In the genomic region with DNA sequence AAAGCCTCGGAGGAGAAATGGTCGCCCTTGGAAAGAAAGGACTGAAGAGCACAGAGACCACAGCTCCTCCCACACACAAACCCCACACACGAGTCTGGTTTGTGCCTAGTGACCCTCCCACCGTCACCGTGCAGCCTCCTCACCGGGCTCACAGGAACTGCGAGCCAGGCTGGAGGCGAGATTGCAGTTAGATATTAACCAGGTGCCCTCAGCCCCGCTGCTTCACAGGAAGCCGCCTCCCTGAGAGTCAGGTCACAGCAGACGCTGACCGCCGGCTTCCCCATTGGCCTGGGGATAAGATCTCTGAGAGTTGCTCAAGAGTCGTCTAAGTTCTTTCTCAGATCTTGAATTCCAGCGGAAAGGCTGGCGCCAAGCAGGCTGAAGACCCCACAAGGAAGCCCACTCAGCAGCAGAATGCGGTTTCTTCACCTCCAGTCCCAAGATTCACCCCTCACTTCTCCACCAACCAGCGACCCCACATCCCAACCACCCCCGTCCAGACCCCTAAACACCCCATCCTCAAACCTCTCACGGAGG, we compare ENCODE assay signal across 8 cellular contexts. TPM values are rescaled to one million over a fixed set of nuclear protein-coding genes. Genes with fewer than 3 reads are reported as not detected.
DNase-seq lines count a peak whose midpoint lies in the region; ATAC-seq and TF ChIP-seq lines count a peak whose summit lies in the region.

No MANE protein-coding gene starts in this region.

- H3K4me1 ChIP-seq in OCI-LY3 (ENCODE audit: low read length) = peaks cover 11% of the 10 kb centered on the region
- peaks cover 17 to 24% of the 10 kb centered on the region in 2 donors for H3K4me1 ChIP-seq in naive thymus-derived CD4-positive, alpha-beta T cell (ENCODE audit: control insufficient read depth in 2 of 2, insufficient read depth in 2 of 2, low read length in 2 of 2)
- H3K4me1 ChIP-seq in subcutaneous abdominal adipose tissue (ENCODE audit: control insufficient read depth in 5 of 5, insufficient read depth in 5 of 5, low read length in 5 of 5) = peaks cover 6 to 29% (median 18%) of the 10 kb centered on the region in 5 donors

- peak; percentile 70 for DNase-seq in NK-92 treated with Interleukin-12 subunit alpha and Interleukin-12 subunit beta, amount 100 ng/mL, for 24 hours (lab: John Stamatoyannopoulos, UW)
- DNase-seq in NK-92 (lab: John Stamatoyannopoulos, UW; ENCODE audit: unreplicated experiment) = no peak
- peak; percentile 52 to 53 for DNase-seq in activated T-cell treated with anti-CD3 and anti-CD28 coated beads, Interleukin-2, amount 50 U/mL, for 48 hours
- peak; percentile 57 for DNase-seq in fibroblast of mammary gland (ENCODE audit: low read depth)
- peak in 8 of 9 donors; percentile 18 to 61 (median 24) for DNase-seq in naive thymus-derived CD4-positive, alpha-beta T cell

- peak overlapping the region; percentile 89 to 99 (median 98) for H3K4me3 Mint-ChIP-seq in naive thymus-derived CD4-positive, alpha-beta T cell

- H3K27ac ChIP-seq in OCI-LY3 (ENCODE audit: low read length) (peak overlapping the region; percentile 46), subcutaneous abdominal adipose tissue (ENCODE audit: low read depth, low read length) (peak overlapping the region; percentile 94)
- H3K27ac ChIP-seq in naive thymus-derived CD4-positive, alpha-beta T cell (ENCODE audit: low read depth, low read length) = peak overlapping the region; percentile 90

- peaks cover 36% of the 10 kb centered on the region for H3K79me2 ChIP-seq in OCI-LY3 (ENCODE audit: low read length)

- H4K20me1 ChIP-seq in OCI-LY3 (ENCODE audit: insufficient read depth, low read length) = peaks cover 6% of the 10 kb centered on the region; the same call in 1 of the 2 replicates

- POLR2A ChIA-PET in naive thymus-derived CD4-positive, alpha-beta T cell (lab: Charles Lee) = interaction anchor here (1.4 to 11.1 kb wide), 3 partner anchors 16 to 131 kb away, joined by 10 to 164 read pairs (median 10); a partner anchor contains a TSS

- H3K9me3 ChIP-seq in OCI-LY3 (ENCODE audit: insufficient read depth, low read length) = no peaks in the 10 kb centered on the region
- no peaks in the 10 kb centered on the region for H3K9me3 ChIP-seq in naive thymus-derived CD4-positive, alpha-beta T cell (ENCODE audit: control insufficient read depth in 2 of 3, low read length in 3 of 3)
- H3K9me3 ChIP-seq in subcutaneous abdominal adipose tissue (ENCODE audit: control insufficient read depth in 5 of 5, low read length in 5 of 5) = no peaks in the 10 kb centered on the region

- intact Hi-C loops in naive thymus-derived CD4-positive, alpha-beta T cell (cut with micrococcal nuclease) = loop anchor here (1.0 to 10.0 kb wide), 14 partner anchors 15 to 873 kb away; a partner anchor contains a TSS

- no peaks in the 10 kb centered on the region for H3K27me3 Mint-ChIP-seq in naive thymus-derived CD4-positive, alpha-beta T cell

- peak overlapping the region; percentile 79 for H3K9ac ChIP-seq in OCI-LY3 (ENCODE audit: low read length)
- H3K9ac ChIP-seq in subcutaneous abdominal adipose tissue (ENCODE audit: low read length in 5 of 5) = peak overlapping the region; percentile 82 to 96 (median 92)

- peaks cover 0 to 31% (median 0%) of the 10 kb centered on the region in 11 donors for H3K9me3 Mint-ChIP-seq in naive thymus-derived CD4-positive, alpha-beta T cell

- peak overlapping the region; percentile 90 for H3K4me2 ChIP-seq in OCI-LY3 (ENCODE audit: low read length)

- CTCF ChIA-PET in naive thymus-derived CD4-positive, alpha-beta T cell (lab: Charles Lee) = no interaction called here

- H3K4me3 ChIP-seq in OCI-LY3 (ENCODE audit: low read length) = peak overlapping the region; percentile 80
- peak overlapping the region; percentile 94 for H3K4me3 ChIP-seq in fibroblast of mammary gland (ENCODE audit: control insufficient read depth, low read depth, low read length)
- peak overlapping the region; percentile 99 for H3K4me3 ChIP-seq in naive thymus-derived CD4-positive, alpha-beta T cell (ENCODE audit: low read length)
- H3K4me3 ChIP-seq in subcutaneous abdominal adipose tissue (ENCODE audit: low read depth in 1 of 5, low read length in 5 of 5) = peak overlapping the region; percentile 88 to 95 (median 90)

- peaks cover 32 to 58% (median 43%) of the 10 kb centered on the region in 7 donors for H3K4me1 Mint-ChIP-seq in naive thymus-derived CD4-positive, alpha-beta T cell

- H3K27me3 ChIP-seq in OCI-LY3 (ENCODE audit: low read depth, low read length) (no peaks in the 10 kb centered on the region), subcutaneous abdominal adipose tissue (ENCODE audit: control insufficient read depth in 5 of 5, insufficient read depth in 4 of 5, low read length in 5 of 5) (no peaks in the 10 kb centered on the region)
- no peaks in the 10 kb centered on the region for H3K27me3 ChIP-seq in naive thymus-derived CD4-positive, alpha-beta T cell (ENCODE audit: control insufficient read depth in 2 of 2, insufficient read depth in 2 of 2, low read length in 2 of 2)

- H3K27ac Mint-ChIP-seq in naive thymus-derived CD4-positive, alpha-beta T cell = peak overlapping the region; percentile 90 to 99 (median 96)

- TF ChIP-seq CTCF in OCI-LY3 (IDR thresholded peaks at IDR 0.05; ENCODE audit: low read depth, low read length) (no peak), fibroblast of mammary gland (conservative IDR thresholded peaks at IDR 0.05; ENCODE audit: control insufficient read depth, insufficient read depth, low read depth, low read length) (no peak)

- no peak overlapping the region for H2AFZ ChIP-seq in OCI-LY3 (ENCODE audit: low read depth, low read length)

- ATAC-seq in HG02885 (IDR thresholded peaks at IDR 0.05; ENCODE audit: poor library complexity, unreplicated experiment) = peak; percentile 44
- ATAC-seq in naive thymus-derived CD4-positive, alpha-beta T cell = peak; percentile 6

- H3K36me3 Mint-ChIP-seq in naive thymus-derived CD4-positive, alpha-beta T cell = peaks cover 0 to 56% (median 12%) of the 10 kb centered on the region in 5 donors

- H3K36me3 ChIP-seq in OCI-LY3 (replicated peaks; ENCODE audit: low read depth, low read length) (peaks cover 9% of the 10 kb centered on the region), subcutaneous abdominal adipose tissue (ENCODE audit: control insufficient read depth in 5 of 5, insufficient read depth in 5 of 5, low read length in 5 of 5) (peaks cover 0 to 2% (median 0%) of the 10 kb centered on the region in 5 donors)
- peaks cover 0 to 8% (median 0%) of the 10 kb centered on the region in 3 experiments for H3K36me3 ChIP-seq in naive thymus-derived CD4-positive, alpha-beta T cell (ENCODE audit: control insufficient read depth in 2 of 3, insufficient read depth in 3 of 3, low read length in 3 of 3)

RNA-seq across cellular contexts. Expression of a gene that starts 0.8 kb away (rescaled TPM):
- 10 to 100 TPM; 16.3 to 67.4 (median 31.3) TPM for total RNA-seq in naive thymus-derived CD4-positive, alpha-beta T cell
- 10 to 100 TPM; 19.2 to 32.2 TPM for polyA plus RNA-seq in naive thymus-derived CD4-positive, alpha-beta T cell

RNA-seq across cellular contexts. Expression of a gene that starts 39.6 kb away (rescaled TPM):
- 10 to 100 TPM in 2 of 5 experiments, 1 to 10 TPM in 3; 2.8 to 23.2 (median 6.1) TPM for total RNA-seq in naive thymus-derived CD4-positive, alpha-beta T cell
- 1 to 10 TPM; 6.8 to 9.8 TPM for polyA plus RNA-seq in naive thymus-derived CD4-positive, alpha-beta T cell
